ENCODE assay signal across 20 cellular contexts in the genomic region with DNA sequence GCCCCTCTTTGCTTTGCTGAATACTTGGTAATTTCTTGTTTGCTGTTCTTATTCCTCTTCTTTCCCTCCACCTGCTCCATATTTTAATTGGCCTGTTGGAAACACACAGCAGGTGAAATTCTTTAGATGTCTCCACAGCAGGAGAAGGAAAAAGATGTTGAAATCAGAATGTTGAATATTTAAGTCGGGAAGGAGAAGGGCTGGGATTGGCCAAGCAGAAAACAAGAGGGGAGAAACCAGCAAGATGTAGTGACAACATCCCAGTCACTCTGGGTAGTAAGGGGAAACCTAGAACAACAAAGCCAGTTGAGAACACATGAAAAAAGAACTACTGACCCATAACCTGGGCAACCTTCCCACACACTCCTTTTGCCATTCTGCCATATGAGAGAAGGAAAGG.
"Had no signal": no experiment of that assay in that cellular context is flagged by ENCODE, and none has a peak within 500 bp of the region (broad histone marks: within the 10 kb centered on the region; RNA-seq: fewer than 3 reads in every experiment).

No MANE protein-coding gene starts in this region.

- H3K9me3 ChIP-seq: heart right ventricle, left lung, suprapubic skin, vagina had no signal

- H3K4me3 ChIP-seq: coronary artery, heart right ventricle, left lung, skin epidermis, suprapubic skin, vagina had no signal

- H3K27me3 ChIP-seq: brain microvascular endothelial cell, heart right ventricle, left lung, suprapubic skin, vagina had no signal

- H3K4me1 ChIP-seq: heart right ventricle, left lung, suprapubic skin, vagina had no signal

- FAIRE-seq: endometrium, keratinocyte had no signal

- DNase-seq: activated CD4-positive, alpha-beta T cell treated with anti-CD3 and anti-CD28 coated beads, Interleukin-2, amount 10 ng/mL, durations not matched to agents 24 days and 14 days; activated CD8-positive, alpha-beta T cell treated with anti-CD3 and anti-CD28 coated beads, Interleukin-2, amount 10 ng/mL, durations not matched to agents 7 days and 5 days; activated naive CD4-positive, alpha-beta T cell treated with anti-CD3 and anti-CD28 coated beads for 36 hours; activated T-cell treated with anti-CD3 and anti-CD28 coated beads, Interleukin-2, amount 50 U/mL, for 24 hours; brain microvascular endothelial cell; central memory CD4-positive, alpha-beta T cell; heart right ventricle; left lung; right cardiac atrium; stimulated activated CD4-positive, alpha-beta T cell treated with anti-CD3 and anti-CD28 coated beads, Interleukin-15, amount 100 ng/mL, for 24 hours; stimulated activated CD4-positive, alpha-beta T cell treated with anti-CD3 and anti-CD28 coated beads, Interleukin-2, amount 100 ng/mL, for 48 hours; T-helper 1 cell; T-helper 9 cell had no signal

- ATAC-seq: activated CD8-positive, alpha-beta T cell treated with anti-CD3 and anti-CD28 coated beads, Interleukin-2, amount 10 ng/mL, durations not matched to agents 7 days and 5 days; esophagus mucosa; heart right ventricle; left lung; right cardiac atrium had no signal

- H3K36me3 ChIP-seq: brain microvascular endothelial cell, heart right ventricle, left lung, suprapubic skin, vagina had no signal

- H3K27ac ChIP-seq: brain microvascular endothelial cell, coronary artery, heart right ventricle, left lung, skin epidermis, suprapubic skin, vagina had no signal
